ENCODE assay signal across 1 cellular context in genomic region chr6:169296170-169296569, GRCh38.
TF ChIP-seq lines count a peak whose summit lies in the region.

No MANE protein-coding gene starts in this region.

TF ChIP-seq in HepG2, 621 proteins besides CTCF, POLR2A, EP300 and RAD21 (continued from another document and continues in another):
- TF ChIP-seq POGK (CRISPR knock-in tag; conservative IDR thresholded peaks at IDR 0.05) (no peak), PAX8 (CRISPR knock-in tag; IDR thresholded peaks at IDR 0.05; ENCODE audit: borderline replicate concordance) (no peak), ZNF280B (CRISPR knock-in tag; IDR thresholded peaks at IDR 0.05; ENCODE audit: borderline replicate concordance) (no peak), RCOR2 (CRISPR knock-in tag; IDR thresholded peaks at IDR 0.05) (peak; percentile 58), SOX5 (CRISPR knock-in tag; IDR thresholded peaks at IDR 0.05; ENCODE audit: borderline replicate concordance) (no peak), FOXA1 (IDR thresholded peaks at IDR 0.05) (no peak), FOXA1 (CRISPR knock-in tag; IDR thresholded peaks at IDR 0.05) (0 out of 2 replicates have a peak, but pooled peaks have one; percentile 44), NFE2 (CRISPR knock-in tag; IDR thresholded peaks at IDR 0.05) (no peak), AHDC1 (CRISPR knock-in tag; IDR thresholded peaks at IDR 0.05; ENCODE audit: borderline replicate concordance) (0 out of 2 replicates have a peak, but pooled peaks have one; percentile 43), ZNF782 (CRISPR knock-in tag; IDR thresholded peaks at IDR 0.05; ENCODE audit: borderline replicate concordance) (no peak), FOXP1 (IDR thresholded peaks at IDR 0.05) (no peak), FOXP1 (CRISPR knock-in tag; IDR thresholded peaks at IDR 0.05) (peak; percentile 71), SP4 (CRISPR knock-in tag; IDR thresholded peaks at IDR 0.05) (no peak), BCL6 (CRISPR knock-in tag; IDR thresholded peaks at IDR 0.05) (peak; percentile 14; the same call in 1 of the 2 replicates), HMGXB4 (CRISPR knock-in tag; IDR thresholded peaks at IDR 0.05; ENCODE audit: borderline replicate concordance in 1 of 2, low read depth in 1 of 2) (no peak), SPEN (CRISPR knock-in tag; IDR thresholded peaks at IDR 0.05; ENCODE audit: low read depth) (no peak), TFE3 (CRISPR knock-in tag; IDR thresholded peaks at IDR 0.05) (no peak), ATAD3A (CRISPR knock-in tag; IDR thresholded peaks at IDR 0.05) (no peak), NFE2L1 (CRISPR knock-in tag; IDR thresholded peaks at IDR 0.05; ENCODE audit: borderline replicate concordance) (no peak), ZNF703 (CRISPR knock-in tag; IDR thresholded peaks at IDR 0.05; ENCODE audit: borderline replicate concordance) (no peak), IKZF1 (IDR thresholded peaks at IDR 0.05) (no peak), ZNF253 (CRISPR knock-in tag; IDR thresholded peaks at IDR 0.05; ENCODE audit: borderline replicate concordance) (no peak), ZNF503 (CRISPR knock-in tag; IDR thresholded peaks at IDR 0.05) (no peak), PRMT3 (CRISPR knock-in tag; IDR thresholded peaks at IDR 0.05; ENCODE audit: borderline replicate concordance, low read depth) (no peak), SAFB2 (CRISPR knock-in tag; IDR thresholded peaks at IDR 0.05; ENCODE audit: borderline replicate concordance, low read depth) (no peak), TCF7 (IDR thresholded peaks at IDR 0.05; ENCODE audit: low read depth) (peak; percentile 19; the same call in 1 of the 2 replicates), ZNF605 (CRISPR knock-in tag; IDR thresholded peaks at IDR 0.05) (no peak), ARNTL (CRISPR knock-in tag; IDR thresholded peaks at IDR 0.05) (no peak), ZNF687 (CRISPR knock-in tag; IDR thresholded peaks at IDR 0.05) (no peak), ISL2 (CRISPR knock-in tag; IDR thresholded peaks at IDR 0.05) (no peak), TP53 (CRISPR knock-in tag; conservative IDR thresholded peaks at IDR 0.05) (no peak), MAFF (IDR thresholded peaks at IDR 0.05; ENCODE audit: low read depth, low read length) (peak; percentile 33; the same call in 1 of the 2 replicates), U2AF2 (IDR thresholded peaks at IDR 0.05; ENCODE audit: low read depth, low read length) (no peak), ZNF644 (CRISPR knock-in tag; IDR thresholded peaks at IDR 0.05; ENCODE audit: low read depth) (0 out of 2 replicates have a peak, but pooled peaks have one; percentile 31), FOXP4 (CRISPR knock-in tag; IDR thresholded peaks at IDR 0.05) (peak; percentile 58; the same call in 1 of the 2 replicates), KAT8 (CRISPR knock-in tag; IDR thresholded peaks at IDR 0.05) (peak; percentile 57; the same call in 1 of the 2 replicates), IRF2 (CRISPR knock-in tag; IDR thresholded peaks at IDR 0.05) (no peak), ATF4 (CRISPR knock-in tag; IDR thresholded peaks at IDR 0.05) (peak in 1 of 2 experiments; percentile 96; a peak in 2 of 4 replicates), ELF3 (CRISPR knock-in tag; IDR thresholded peaks at IDR 0.05) (peak; percentile 72)
